ENCODE assay signal across 27 cellular contexts in the genomic region with DNA sequence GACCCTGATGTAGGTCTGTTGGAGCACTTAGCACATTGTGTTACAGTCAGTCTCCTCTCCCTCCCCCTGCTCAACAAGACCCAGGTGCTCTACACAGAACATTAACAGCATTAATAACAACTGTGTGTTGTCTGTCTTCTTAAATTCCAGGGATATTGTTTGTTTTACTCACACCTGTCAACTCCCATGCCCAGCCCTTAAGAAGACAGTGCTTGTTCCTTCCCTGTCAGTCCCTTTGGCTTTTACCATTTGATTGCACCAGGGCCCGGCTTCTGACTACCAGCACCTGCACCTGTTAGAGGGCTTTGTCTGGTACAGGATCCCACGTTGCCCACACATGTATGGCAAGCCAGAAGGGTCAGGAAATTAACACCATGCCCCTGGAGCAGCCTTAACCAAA. TPM values are rescaled to one million over a fixed set of nuclear protein-coding genes. Genes with fewer than 3 reads are reported as not detected.
DNase-seq lines count a peak whose midpoint lies in the region; ATAC-seq and TF ChIP-seq lines count a peak whose summit lies in the region.
"Had no signal": no experiment of that assay in that cellular context is flagged by ENCODE, and none has a peak within 500 bp of the region (broad histone marks: within the 10 kb centered on the region; RNA-seq: fewer than 3 reads in every experiment).

No MANE protein-coding gene starts in this region.

- no peaks in the 10 kb centered on the region for H3K9me3 ChIP-seq in stomach
- H3K9me3 ChIP-seq: pancreas, tibial nerve had no signal

- intact Hi-C loops in stomach (cut with DNase I; ENCODE audit: low total_unique reads), result no loop called here

- DNase-seq in COLO668 (lab: John Stamatoyannopoulos, UW; ENCODE audit: unreplicated experiment) (peak; percentile 88), NCI-H1417 (lab: John Stamatoyannopoulos, UW) (peak; percentile 53 to 87 (median 64)), NCI-H345 (lab: John Stamatoyannopoulos, UW) (peak; percentile 47), SHP77 (lab: John Stamatoyannopoulos, UW) (peak; percentile 22 to 32), stomach (no peak), NCI-H1930 (lab: John Stamatoyannopoulos, UW) (no peak)
- DNase-seq: activated CD4-positive, alpha-beta memory T cell treated with anti-CD3 and anti-CD28 coated beads for 36 hours; activated CD8-positive, alpha-beta memory T cell treated with anti-CD3 and anti-CD28 coated beads, Interleukin-2, amount 50 U/mL, for 48 hours; amygdala; CD8-positive, alpha-beta memory T cell; DMS79; GF-D8; IMR-90; kidney; NCI-H2171 treated with DMSO at 0.1 percent for 48 hours; pancreas; retina; RPMI8226; stimulated activated CD4-positive, alpha-beta T cell treated with anti-CD3 and anti-CD28 coated beads, Interleukin-2, amount 100 ng/mL, for 24 hours had no signal

- TF ChIP-seq EP300 in stomach (IDR thresholded peaks at IDR 0.05), result no peak

- no peaks in the 10 kb centered on the region for H3K27me3 ChIP-seq in stomach
- H3K27me3 ChIP-seq: pancreas, tibial nerve had no signal

- no peak overlapping the region for H3K27ac ChIP-seq in stomach
- H3K27ac ChIP-seq: epithelial cell of prostate, pancreas, skin epidermis, tibial nerve had no signal

- H3K4me3 ChIP-seq in stomach, result no peak overlapping the region
- H3K4me3 ChIP-seq: lung, pancreas, skin epidermis, tibial nerve had no signal

- no peaks in the 10 kb centered on the region for H3K36me3 ChIP-seq in stomach
- H3K36me3 ChIP-seq: pancreas, tibial nerve had no signal

- no peak for ATAC-seq in HG02870 (IDR thresholded peaks at IDR 0.05; ENCODE audit: unreplicated experiment)
- no peak for ATAC-seq in GM18505 (IDR thresholded peaks at IDR 0.05; ENCODE audit: unreplicated experiment)
- ATAC-seq: activated CD4-positive, CD25-positive, alpha-beta regulatory T cell treated with anti-CD3 and anti-CD28 coated beads, Interleukin-2, amount 50 U/mL, for 24 hours; pancreas had no signal

- WGBS in stomach, 5 donors, result 75 to 83% (median 79%) methylated on average over 2 of the region's 2 CpGs

- TF ChIP-seq CTCF in stomach (IDR thresholded peaks at IDR 0.05), result no peak

- no peaks in the 10 kb centered on the region for H3K4me1 ChIP-seq in stomach
- H3K4me1 ChIP-seq: pancreas, tibial nerve had no signal

- TF ChIP-seq POLR2A in stomach (IDR thresholded peaks at IDR 0.05) (no peak), GM18505 (IDR thresholded peaks at IDR 0.05; ENCODE audit: borderline replicate concordance, extremely low read depth, insufficient read depth, insufficient read length) (no peak)

RNA-seq across cellular contexts. Expression of gene RIMKLA, which starts 11.7 kb away (rescaled TPM):
- 10 to 100 TPM in 2 of 5 donors, 1 to 10 TPM in 1, under 1 TPM in 1, not detected in 1; 0.55 to 12.7 (median 6.7) TPM for total RNA-seq in stomach
- under 1 TPM; 0.15 to 0.56 (median 0.33) TPM for polyA plus RNA-seq in stomach
- total RNA-seq: B cell, IMR-90 had no signal
- polyA plus RNA-seq: IMR-90 had no signal

RNA-seq across cellular contexts. Expression of gene FOXJ3, which starts 57.2 kb away (rescaled TPM):
- 10 to 100 TPM; 10.1 to 57.3 (median 33.9) TPM for total RNA-seq in stomach
- polyA plus RNA-seq in stomach, result 10 to 100 TPM in 2 of 3 donors, 1 to 10 TPM in 1; 8.3 to 13.4 (median 10.5) TPM

Comparison
In these comparisons a context has a peak if more than half of its experiments do, and no peak if none do; other contexts are left out.
1. DNase-seq: peak in COLO668 (single experiment), NCI-H1417 (3 of 3), NCI-H345 (single experiment) and SHP77 (2 of 2); none in stomach (single experiment) and NCI-H1930 (0 of 2).